In the genomic region with DNA sequence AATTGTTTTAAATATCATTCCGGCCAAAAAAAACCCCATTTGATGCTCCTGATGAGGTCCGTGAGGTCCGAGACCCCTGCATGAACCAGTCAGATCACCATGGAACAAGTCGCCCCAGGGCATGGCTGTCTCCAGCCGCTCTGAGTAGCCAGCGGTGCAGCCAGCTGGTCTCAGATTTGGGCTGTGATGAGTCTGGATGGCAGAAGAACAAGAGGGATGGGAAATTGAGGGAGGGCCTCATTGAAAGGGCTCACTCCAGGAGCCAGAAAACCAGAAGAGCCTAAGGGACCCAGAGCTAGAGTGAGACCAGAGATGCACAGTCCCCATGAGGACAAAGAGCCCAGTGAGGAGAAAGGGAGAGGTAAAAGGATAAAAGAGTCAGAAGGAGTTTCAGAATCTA, we compare ENCODE assay signal across 9 cellular contexts.
A peak's percentile ranks its signal among the peaks of the same experiment; 100 is the strongest.
DNase-seq lines count a peak whose midpoint lies in the region; ATAC-seq and TF ChIP-seq lines count a peak whose summit lies in the region.
"Had no signal": no experiment of that assay in that cellular context is flagged by ENCODE, and none has a peak within 500 bp of the region (broad histone marks: within the 10 kb centered on the region; RNA-seq: fewer than 3 reads in every experiment).

No MANE protein-coding gene starts in this region.

- H3K9me2 ChIP-seq in Loucy (replicated peaks; ENCODE audit: low read depth, low read length): no peaks in the 10 kb centered on the region

- intact Hi-C loops in Caco-2 (cut with micrococcal nuclease; ENCODE audit: unreplicated experiment): loop anchor here (5.0 kb wide), 1 partner anchor 132 kb away; no protein-coding TSS in a partner anchor
- intact Hi-C loops in sciatic nerve (cut with DNase I): no loop called here

- TSS peak; percentile 43 for BruUV-seq in Caco-2 (replicated peaks; lab: Mats Ljungman, UMichigan)

- DNase-seq in Caco-2 (no peak), sciatic nerve (ENCODE audit: low spot score) (peak; percentile 41), DMS114 treated with DMSO at 0.1 percent for 48 hours (lab: John Stamatoyannopoulos, UW; ENCODE audit: unreplicated experiment) (no peak), MV-4-11 (lab: John Stamatoyannopoulos, UW) (no peak), NCI-H1417 treated with DMSO at 0.1 percent for 48 hours (lab: John Stamatoyannopoulos, UW) (no peak)
- DNase-seq in effector memory CD8-positive, alpha-beta T cell: no peak
- DNase-seq: activated naive CD4-positive, alpha-beta T cell treated with anti-CD3 and anti-CD28 coated beads, Interleukin-2, amount 10 ng/mL, durations not matched to agents 7 days and 5 days had no signal

- no peaks in the 10 kb centered on the region for H3K36me3 ChIP-seq in Caco-2 (ENCODE audit: control insufficient read depth, insufficient read depth, low read length)
- no peaks in the 10 kb centered on the region for H3K36me3 ChIP-seq in Loucy (ENCODE audit: insufficient read depth, low read length)

- POLR2A ChIA-PET in Caco-2 (lab: Charles Lee): interaction anchor here (0.6 to 1.6 kb wide), 4 partner anchors 16 to 354 kb away, joined by 3 to 7 read pairs (median 4); no protein-coding TSS in a partner anchor

- peaks cover 45% of the 10 kb centered on the region for H3K4me1 Mint-ChIP-seq in Caco-2 (ENCODE audit: low read depth, unreplicated experiment)
- peaks cover 23 to 28% of the 10 kb centered on the region in 2 donors for H3K4me1 Mint-ChIP-seq in effector memory CD8-positive, alpha-beta T cell (ENCODE audit: low read depth in 2 of 2)

- no peak for TF ChIP-seq CTCF in Caco-2 (IDR thresholded peaks at IDR 0.05; ENCODE audit: insufficient read depth in 1 of 2, low read depth in 1 of 2, low read length in 1 of 2, severe bottlenecking in 1 of 2, unreplicated experiment in 1 of 2)
- no peak for TF ChIP-seq CTCF in Loucy (conservative IDR thresholded peaks at IDR 0.05; ENCODE audit: low read length)

- no peaks in the 10 kb centered on the region for H4K20me1 ChIP-seq in Loucy (ENCODE audit: insufficient read depth, low read length, poor library complexity, severe bottlenecking)

- H3K36me3 Mint-ChIP-seq in Caco-2 (ENCODE audit: insufficient read depth, unreplicated experiment): peaks cover 12% of the 10 kb centered on the region
- no peaks in the 10 kb centered on the region for H3K36me3 Mint-ChIP-seq in effector memory CD8-positive, alpha-beta T cell (ENCODE audit: insufficient read depth)
- H3K36me3 Mint-ChIP-seq: activated naive CD4-positive, alpha-beta T cell treated with anti-CD3 and anti-CD28 coated beads, Interleukin-2, amount 10 ng/mL, durations not matched to agents 7 days and 5 days had no signal

- peak overlapping the region; percentile 99 for H3K27ac Mint-ChIP-seq in Caco-2 (ENCODE audit: unreplicated experiment)
- peak overlapping the region; percentile 77 to 92 for H3K27ac Mint-ChIP-seq in effector memory CD8-positive, alpha-beta T cell

- H3K4me3 ChIP-seq in Caco-2 (ENCODE audit: low read depth, low read length): no peak overlapping the region
- H3K4me3 ChIP-seq in Loucy (ENCODE audit: low read length, poor library complexity, severe bottlenecking): no peak overlapping the region

- H3K9me3 ChIP-seq in Caco-2: peaks cover 3% of the 10 kb centered on the region
- H3K9me3 ChIP-seq in Loucy (ENCODE audit: insufficient read depth, low read depth, low read length): 0 out of 2 replicates have a peak, but pooled peaks cover 2% of the 10 kb centered on the region

- ATAC-seq in effector memory CD8-positive, alpha-beta T cell (replicated peaks): peak; percentile 8
- ATAC-seq in sciatic nerve (no peak), GM19467 (IDR thresholded peaks at IDR 0.05; ENCODE audit: unreplicated experiment) (no peak)

- peak overlapping the region; percentile 64 for H3K4me3 Mint-ChIP-seq in Caco-2 (ENCODE audit: unreplicated experiment)
- H3K4me3 Mint-ChIP-seq in effector memory CD8-positive, alpha-beta T cell: peak overlapping the region; percentile 29 to 40

- H3K27me3 Mint-ChIP-seq in Caco-2 (ENCODE audit: insufficient read depth, unreplicated experiment): no peaks in the 10 kb centered on the region
- H3K27me3 Mint-ChIP-seq in effector memory CD8-positive, alpha-beta T cell: no peaks in the 10 kb centered on the region
- H3K27me3 Mint-ChIP-seq: activated naive CD4-positive, alpha-beta T cell treated with anti-CD3 and anti-CD28 coated beads, Interleukin-2, amount 10 ng/mL, durations not matched to agents 7 days and 5 days had no signal

- peak overlapping the region; percentile 47 for H3K9ac ChIP-seq in Loucy (ENCODE audit: low read depth, low read length, poor library complexity, severe bottlenecking)

- H3K27me3 ChIP-seq in Caco-2 (replicated peaks; ENCODE audit: control insufficient read depth, insufficient read depth, low read length): no peaks in the 10 kb centered on the region
- no peaks in the 10 kb centered on the region for H3K27me3 ChIP-seq in Loucy (ENCODE audit: insufficient read depth, low read length, poor library complexity, severe bottlenecking)

- CTCF ChIA-PET in Caco-2 (lab: Charles Lee): interaction anchor here (0.7 to 1.6 kb wide), 2 partner anchors 21 to 78 kb away, joined by 3 to 5 read pairs; no protein-coding TSS in a partner anchor

- peaks cover under 1% of the 10 kb centered on the region for H3K9me3 Mint-ChIP-seq in Caco-2 (ENCODE audit: unreplicated experiment)
- H3K9me3 Mint-ChIP-seq in effector memory CD8-positive, alpha-beta T cell: no peaks in the 10 kb centered on the region

- H2AFZ ChIP-seq in Loucy (ENCODE audit: low read length): peak overlapping the region; percentile 68

- peaks cover 63% of the 10 kb centered on the region for H3K4me1 ChIP-seq in Caco-2
- peaks cover 44% of the 10 kb centered on the region for H3K4me1 ChIP-seq in Loucy (ENCODE audit: insufficient read depth, low read length, poor library complexity, severe bottlenecking)

- peak overlapping the region; percentile 18 for H3K4me2 ChIP-seq in Loucy (ENCODE audit: low read depth, low read length, poor library complexity, severe bottlenecking)

- H3K79me2 ChIP-seq in Loucy (ENCODE audit: insufficient read depth, low read length): 0 out of 2 replicates have a peak, but pooled peaks cover 1% of the 10 kb centered on the region

- H3F3A ChIP-seq in Loucy (ENCODE audit: low read depth): no peaks in the 10 kb centered on the region
